In the genomic region with DNA sequence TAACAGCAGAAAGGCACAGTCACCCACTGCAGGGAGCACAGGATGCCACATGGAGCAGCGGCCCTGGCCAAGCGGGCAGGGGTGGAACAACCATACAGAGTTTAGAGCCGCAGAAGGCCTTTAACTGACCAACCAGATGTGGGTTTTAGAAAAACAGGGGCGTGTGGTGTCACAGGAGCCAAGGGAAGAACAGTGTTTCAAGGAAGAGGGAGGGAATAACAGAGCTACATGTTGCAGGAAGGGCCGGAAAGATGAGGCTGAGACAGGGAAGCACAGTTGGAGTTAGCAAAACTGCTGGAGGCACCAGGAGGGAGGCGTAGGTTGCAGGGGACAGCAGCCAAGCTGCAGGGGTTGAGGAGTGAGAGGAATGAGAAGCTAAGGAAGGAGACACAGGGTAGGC, we compare ENCODE assay signal across 23 cellular contexts. TPM values are rescaled to one million over a fixed set of nuclear protein-coding genes. Genes with fewer than 3 reads are reported as not detected.
"Had no signal": no experiment of that assay in that cellular context is flagged by ENCODE, and none has a peak within 500 bp of the region (broad histone marks: within the 10 kb centered on the region; RNA-seq: fewer than 3 reads in every experiment).

No MANE protein-coding gene starts in this region.

- ATAC-seq: activated naive CD4-positive, alpha-beta T cell treated with anti-CD3 and anti-CD28 coated beads, Interleukin-2, amount 50 U/mL, for 72 hours; activated T-helper 17 cell treated with anti-CD3 and anti-CD28 coated beads, Interleukin-2, amount 50 U/mL, for 72 hours; left lung; naive thymus-derived CD4-positive, alpha-beta T cell; right cardiac atrium; T-cell had no signal

- H3K27me3 ChIP-seq: left lung, thyroid gland had no signal

- H3K9me3 ChIP-seq: left lung, SK-N-SH, thyroid gland had no signal

- H3K27ac ChIP-seq: coronary artery, epithelial cell of prostate, left lung, parathyroid adenoma, thyroid gland, VCaP had no signal

- H2AFZ ChIP-seq: parathyroid adenoma had no signal

- DNase-seq: activated CD4-positive, CD25-positive, alpha-beta regulatory T cell treated with anti-CD3 and anti-CD28 coated beads, Interleukin-2, amount 50 U/mL, for 72 hours; activated T-cell treated with anti-CD3 and anti-CD28 coated beads, Interleukin-2, amount 50 U/mL, for 24 hours; aorta; immature natural killer cell; left lung; naive thymus-derived CD4-positive, alpha-beta T cell; right cardiac atrium; SK-N-SH; stimulated activated CD4-positive, alpha-beta T cell treated with anti-CD3 and anti-CD28 coated beads, Interleukin-12 subunit alpha, Interleukin-12 subunit beta, amount 100 ng/mL, for 4 hours; stimulated activated CD4-positive, alpha-beta T cell treated with anti-CD3 and anti-CD28 coated beads, Interleukin-4, amount 100 ng/mL, for 4 hours; substantia nigra; T-cell had no signal

- H3K4me1 Mint-ChIP-seq: activated T-helper 17 cell treated with anti-CD3 and anti-CD28 coated beads, Interleukin-2, amount 50 U/mL, for 72 hours; central memory CD8-positive, alpha-beta T cell; immature natural killer cell; naive thymus-derived CD4-positive, alpha-beta T cell; T-cell had no signal

- H3K4me1 ChIP-seq: left lung, parathyroid adenoma, thyroid gland had no signal

- H3K27me3 Mint-ChIP-seq: activated T-cell treated with anti-CD3 and anti-CD28 coated beads, Interleukin-2, amount 50 U/mL, for 24 hours; activated T-helper 17 cell treated with anti-CD3 and anti-CD28 coated beads, Interleukin-2, amount 50 U/mL, for 72 hours; central memory CD8-positive, alpha-beta T cell; T-cell had no signal

- H3K9ac ChIP-seq: parathyroid adenoma, SK-N-SH had no signal

- H3K4me3 Mint-ChIP-seq: activated T-cell treated with anti-CD3 and anti-CD28 coated beads, Interleukin-2, amount 50 U/mL, for 24 hours; activated T-helper 17 cell treated with anti-CD3 and anti-CD28 coated beads, Interleukin-2, amount 50 U/mL, for 72 hours; central memory CD8-positive, alpha-beta T cell; immature natural killer cell; naive thymus-derived CD4-positive, alpha-beta T cell; stimulated activated naive CD8-positive, alpha-beta T cell treated with anti-CD3 and anti-CD28 coated beads, Interleukin-15, Interleukin-2, amounts not matched to agents 100 ng/mL and 50 ng/mL, for 24 hours; T-cell; T-helper 2 cell treated with Interferon-gamma antibody and Interleukin-4, amounts not matched to agents 5 μg/mL and 100 μg/mL, for 36 hours had no signal

- H3K4me3 ChIP-seq: coronary artery, left lung, lung, thyroid gland had no signal

- H3K79me2 ChIP-seq: parathyroid adenoma had no signal

- H3K36me3 ChIP-seq: left lung, thyroid gland had no signal

- H3K36me3 Mint-ChIP-seq: activated naive CD4-positive, alpha-beta T cell treated with anti-CD3 and anti-CD28 coated beads, Interleukin-2, amount 50 U/mL, for 72 hours; immature natural killer cell; naive thymus-derived CD4-positive, alpha-beta T cell; T-cell had no signal

- H3K9me3 Mint-ChIP-seq: activated naive CD4-positive, alpha-beta T cell treated with anti-CD3 and anti-CD28 coated beads, Interleukin-2, amount 50 U/mL, for 72 hours; activated T-cell treated with anti-CD3 and anti-CD28 coated beads, Interleukin-2, amount 50 U/mL, for 24 hours; activated T-helper 17 cell treated with anti-CD3 and anti-CD28 coated beads, Interleukin-2, amount 50 U/mL, for 72 hours; central memory CD8-positive, alpha-beta T cell; immature natural killer cell; naive thymus-derived CD4-positive, alpha-beta T cell; stimulated activated naive CD8-positive, alpha-beta T cell treated with anti-CD3 and anti-CD28 coated beads, Interleukin-15, Interleukin-2, amounts not matched to agents 100 ng/mL and 50 ng/mL, for 24 hours; T-cell; T-helper 2 cell treated with Interferon-gamma antibody and Interleukin-4, amounts not matched to agents 5 μg/mL and 100 μg/mL, for 36 hours had no signal

- H3K4me2 ChIP-seq: SK-N-SH had no signal

- H3K27ac Mint-ChIP-seq: activated naive CD4-positive, alpha-beta T cell treated with anti-CD3 and anti-CD28 coated beads, Interleukin-2, amount 50 U/mL, for 72 hours; activated T-cell treated with anti-CD3 and anti-CD28 coated beads, Interleukin-2, amount 50 U/mL, for 24 hours; activated T-helper 17 cell treated with anti-CD3 and anti-CD28 coated beads, Interleukin-2, amount 50 U/mL, for 72 hours; immature natural killer cell; naive thymus-derived CD4-positive, alpha-beta T cell; stimulated activated naive CD8-positive, alpha-beta T cell treated with anti-CD3 and anti-CD28 coated beads, Interleukin-15, Interleukin-2, amounts not matched to agents 100 ng/mL and 50 ng/mL, for 24 hours; T-cell; T-helper 2 cell treated with Interferon-gamma antibody and Interleukin-4, amounts not matched to agents 5 μg/mL and 100 μg/mL, for 36 hours had no signal

RNA-seq across cellular contexts. Expression of gene RCOR2, which starts 14.1 kb away (rescaled TPM):
- polyA plus RNA-seq: immature natural killer cell; naive thymus-derived CD4-positive, alpha-beta T cell had no signal
